Comparison of ENCODE assay signal across 37 cellular contexts in the genomic region with DNA sequence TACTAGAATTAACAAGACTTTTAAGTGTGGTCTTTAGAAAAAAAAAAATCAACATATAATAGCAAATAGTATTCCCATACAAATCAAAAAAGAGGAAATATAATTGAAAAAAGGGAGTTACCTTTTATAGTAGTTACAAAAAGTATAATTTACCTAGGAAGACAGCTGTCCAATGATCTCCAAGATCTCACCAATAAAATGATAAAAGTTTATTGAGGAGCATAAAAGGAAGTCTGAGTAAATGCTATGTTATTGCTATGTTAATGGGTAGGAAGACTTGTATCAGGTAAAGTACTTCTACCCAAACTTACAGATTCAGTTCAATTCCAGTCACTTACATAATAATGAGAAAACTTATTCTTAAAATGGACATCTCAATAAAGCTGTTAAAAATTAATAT.
"Had no signal": no experiment of that assay in that cellular context is flagged by ENCODE, and none has a peak within 500 bp of the region (broad histone marks: within the 10 kb centered on the region; RNA-seq: fewer than 3 reads in every experiment).

No MANE protein-coding gene starts in this region.

- H3K4me3 Mint-ChIP-seq: activated CD4-positive, alpha-beta memory T cell treated with anti-CD3 and anti-CD28 coated beads, Interleukin-2, amount 10 ng/mL, durations not matched to agents 7 days and 5 days; activated CD4-positive, alpha-beta T cell treated with anti-CD3 and anti-CD28 coated beads for 36 hours; activated CD4-positive, alpha-beta T cell treated with anti-CD3 and anti-CD28 coated beads, Interleukin-2, amount 10 ng/mL, durations not matched to agents 7 days and 5 days; activated CD8-positive, alpha-beta memory T cell treated with anti-CD3 and anti-CD28 coated beads, Interleukin-2, amount 10 ng/mL, durations not matched to agents 7 days and 5 days; activated CD8-positive, alpha-beta T cell treated with anti-CD3 and anti-CD28 coated beads, Interleukin-2, amount 10 ng/mL, durations not matched to agents 7 days and 5 days; activated naive CD4-positive, alpha-beta T cell treated with anti-CD3 and anti-CD28 coated beads, Interleukin-2, amount 10 ng/mL, durations not matched to agents 7 days and 5 days; activated naive CD4-positive, alpha-beta T cell treated with anti-CD3 and anti-CD28 coated beads, Interleukin-2, amount 50 U/mL, for 24 hours; activated naive CD8-positive, alpha-beta T cell; activated naive CD8-positive, alpha-beta T cell treated with anti-CD3 and anti-CD28 coated beads, Interleukin-2, amount 10 ng/mL, durations not matched to agents 7 days and 5 days; activated naive CD8-positive, alpha-beta T cell treated with anti-CD3 and anti-CD28 coated beads, Interleukin-2, amount 50 U/mL, for 24 hours; activated T-cell treated with anti-CD3 and anti-CD28 coated beads, Interleukin-2, amount 50 U/mL, for 24 hours; T-helper 1 cell treated with Interleukin-12 subunit alpha and Interleukin-12 subunit beta and Interleukin-4 antibody, amounts not matched to agents 30 μg/mL and 1 μg/mL, for 36 hours; T-helper 2 cell treated with Interferon-gamma antibody and Interleukin-4, amounts not matched to agents 5 μg/mL and 100 μg/mL, for 36 hours; WTC11 had no signal

- FAIRE-seq: astrocyte had no signal

- DNase-seq: activated CD4-positive, alpha-beta memory T cell treated with anti-CD3 and anti-CD28 coated beads, Interleukin-2, amount 10 ng/mL, durations not matched to agents 7 days and 5 days; activated CD4-positive, alpha-beta T cell treated with anti-CD3 and anti-CD28 coated beads for 1 hour; activated CD4-positive, alpha-beta T cell treated with anti-CD3 and anti-CD28 coated beads for 36 hours; activated CD4-positive, alpha-beta T cell treated with anti-CD3 and anti-CD28 coated beads for 48 hours; activated CD4-positive, alpha-beta T cell treated with anti-CD3 and anti-CD28 coated beads, Interleukin-2, amount 10 ng/mL, durations not matched to agents 7 days and 5 days; activated CD4-positive, alpha-beta T cell treated with anti-CD3 and anti-CD28 coated beads, Interleukin-2, amount 50 U/mL, for 48 hours; activated CD4-positive, CD25-positive, alpha-beta regulatory T cell; activated CD8-positive, alpha-beta memory T cell treated with anti-CD3 and anti-CD28 coated beads for 24 hours; activated CD8-positive, alpha-beta memory T cell treated with anti-CD3 and anti-CD28 coated beads, Interleukin-2, amount 10 ng/mL, durations not matched to agents 7 days and 5 days; activated CD8-positive, alpha-beta memory T cell treated with anti-CD3 and anti-CD28 coated beads, Interleukin-2, amount 50 U/mL, for 48 hours; activated CD8-positive, alpha-beta T cell treated with anti-CD3 and anti-CD28 coated beads, Interleukin-2, amount 10 ng/mL, durations not matched to agents 7 days and 5 days; activated effector memory CD4-positive, alpha-beta T cell treated with Interleukin-2 at 50 U/mL for 16 hours; activated gamma-delta T cell; activated naive CD4-positive, alpha-beta T cell treated with anti-CD3 and anti-CD28 coated beads, Interleukin-2, amount 10 ng/mL, durations not matched to agents 7 days and 5 days; activated naive CD4-positive, alpha-beta T cell treated with Interleukin-2 at 50 U/mL for 16 hours; activated naive CD8-positive, alpha-beta T cell treated with anti-CD3 and anti-CD28 coated beads, Interleukin-2, amount 10 ng/mL, durations not matched to agents 7 days and 5 days; activated naive CD8-positive, alpha-beta T cell treated with anti-CD3 and anti-CD28 coated beads, Interleukin-2, amount 50 U/mL, for 24 hours; activated T-cell treated with anti-CD3 and anti-CD28 coated beads, Interleukin-2, amount 50 U/mL, for 24 hours; activated T-cell treated with anti-CD3 and anti-CD28 coated beads, Interleukin-2, amount 50 U/mL, for 48 hours; amniotic stem cell; aorta; body of pancreas; brain microvascular endothelial cell; central memory CD4-positive, alpha-beta T cell; T-helper 1 cell; T-helper 2 cell; T-helper 9 cell; WERI-Rb-1 had no signal

- H3K9me3 Mint-ChIP-seq: activated CD4-positive, alpha-beta memory T cell treated with anti-CD3 and anti-CD28 coated beads, Interleukin-2, amount 10 ng/mL, durations not matched to agents 7 days and 5 days; activated CD4-positive, alpha-beta T cell treated with anti-CD3 and anti-CD28 coated beads, Interleukin-2, amount 10 ng/mL, durations not matched to agents 7 days and 5 days; activated naive CD4-positive, alpha-beta T cell treated with anti-CD3 and anti-CD28 coated beads, Interleukin-2, amount 10 ng/mL, durations not matched to agents 7 days and 5 days; activated naive CD4-positive, alpha-beta T cell treated with anti-CD3 and anti-CD28 coated beads, Interleukin-2, amount 50 U/mL, for 24 hours; activated naive CD8-positive, alpha-beta T cell treated with anti-CD3 and anti-CD28 coated beads, Interleukin-2, amount 10 ng/mL, durations not matched to agents 7 days and 5 days; activated naive CD8-positive, alpha-beta T cell treated with anti-CD3 and anti-CD28 coated beads, Interleukin-2, amount 50 U/mL, for 24 hours; activated T-cell treated with anti-CD3 and anti-CD28 coated beads, Interleukin-2, amount 50 U/mL, for 24 hours; activated T-helper 2 cell treated with anti-CD3 and anti-CD28 coated beads, Interferon-gamma antibody, Interleukin-2, Interleukin-4, amounts not matched to agents 10 μg/mL and 5 μg/mL and 100 μg/mL, durations not matched to agents 14 hours and 24 hours and 36 hours; T-helper 1 cell treated with Interleukin-12 subunit alpha and Interleukin-12 subunit beta and Interleukin-4 antibody, amounts not matched to agents 30 μg/mL and 1 μg/mL, for 36 hours; T-helper 2 cell treated with Interferon-gamma antibody and Interleukin-4, amounts not matched to agents 5 μg/mL and 100 μg/mL, for 36 hours had no signal

- H3K9me3 ChIP-seq: body of pancreas, breast epithelium had no signal

- H3K36me3 ChIP-seq: brain microvascular endothelial cell, breast epithelium had no signal

- H3K27me3 ChIP-seq: body of pancreas, brain microvascular endothelial cell, breast epithelium had no signal

- H3K27ac Mint-ChIP-seq: activated CD4-positive, alpha-beta memory T cell treated with anti-CD3 and anti-CD28 coated beads, Interleukin-2, amount 10 ng/mL, durations not matched to agents 7 days and 5 days; activated CD4-positive, alpha-beta T cell treated with anti-CD3 and anti-CD28 coated beads for 36 hours; activated CD4-positive, alpha-beta T cell treated with anti-CD3 and anti-CD28 coated beads, Interleukin-2, amount 10 ng/mL, durations not matched to agents 7 days and 5 days; activated CD8-positive, alpha-beta memory T cell treated with anti-CD3 and anti-CD28 coated beads, Interleukin-2, amount 10 ng/mL, durations not matched to agents 7 days and 5 days; activated CD8-positive, alpha-beta T cell treated with anti-CD3 and anti-CD28 coated beads, Interleukin-2, amount 10 ng/mL, durations not matched to agents 7 days and 5 days; activated naive CD4-positive, alpha-beta T cell treated with anti-CD3 and anti-CD28 coated beads, Interleukin-2, amount 10 ng/mL, durations not matched to agents 7 days and 5 days; activated naive CD4-positive, alpha-beta T cell treated with anti-CD3 and anti-CD28 coated beads, Interleukin-2, amount 50 U/mL, for 24 hours; activated naive CD8-positive, alpha-beta T cell; activated naive CD8-positive, alpha-beta T cell treated with anti-CD3 and anti-CD28 coated beads, Interleukin-2, amount 10 ng/mL, durations not matched to agents 7 days and 5 days; activated naive CD8-positive, alpha-beta T cell treated with anti-CD3 and anti-CD28 coated beads, Interleukin-2, amount 50 U/mL, for 24 hours; activated T-cell treated with anti-CD3 and anti-CD28 coated beads, Interleukin-2, amount 50 U/mL, for 24 hours; activated T-helper 2 cell treated with anti-CD3 and anti-CD28 coated beads, Interferon-gamma antibody, Interleukin-2, Interleukin-4, amounts not matched to agents 10 μg/mL and 5 μg/mL and 100 μg/mL, durations not matched to agents 14 hours and 24 hours and 36 hours; T-helper 2 cell treated with Interferon-gamma antibody and Interleukin-4, amounts not matched to agents 5 μg/mL and 100 μg/mL, for 36 hours; WTC11 had no signal

- H3K4me3 ChIP-seq: body of pancreas, breast epithelium had no signal

- H3K36me3 Mint-ChIP-seq: activated CD8-positive, alpha-beta memory T cell treated with anti-CD3 and anti-CD28 coated beads, Interleukin-2, amount 10 ng/mL, durations not matched to agents 7 days and 5 days; activated naive CD4-positive, alpha-beta T cell treated with anti-CD3 and anti-CD28 coated beads, Interleukin-2, amount 10 ng/mL, durations not matched to agents 7 days and 5 days; activated naive CD4-positive, alpha-beta T cell treated with anti-CD3 and anti-CD28 coated beads, Interleukin-2, amount 50 U/mL, for 24 hours; activated naive CD8-positive, alpha-beta T cell; activated naive CD8-positive, alpha-beta T cell treated with anti-CD3 and anti-CD28 coated beads, Interleukin-2, amount 10 ng/mL, durations not matched to agents 7 days and 5 days had no signal

- H3K4me1 ChIP-seq: body of pancreas, breast epithelium had no signal

- ATAC-seq: activated CD4-positive, alpha-beta T cell treated with anti-CD3 and anti-CD28 coated beads for 36 hours; activated CD4-positive, CD25-positive, alpha-beta regulatory T cell treated with anti-CD3 and anti-CD28 coated beads, Interleukin-2, amount 50 U/mL, for 24 hours; activated CD8-positive, alpha-beta memory T cell treated with anti-CD3 and anti-CD28 coated beads, Interleukin-2, amount 10 ng/mL, durations not matched to agents 7 days and 5 days; activated CD8-positive, alpha-beta T cell treated with anti-CD3 and anti-CD28 coated beads, Interleukin-2, amount 10 ng/mL, durations not matched to agents 7 days and 5 days; activated naive CD8-positive, alpha-beta T cell treated with anti-CD3 and anti-CD28 coated beads, Interleukin-2, amount 50 U/mL, for 24 hours; body of pancreas; WTC11 had no signal

- H3K27ac ChIP-seq: body of pancreas, brain microvascular endothelial cell, breast epithelium, WERI-Rb-1 had no signal

- H3K27me3 Mint-ChIP-seq: activated CD4-positive, alpha-beta memory T cell treated with anti-CD3 and anti-CD28 coated beads, Interleukin-2, amount 10 ng/mL, durations not matched to agents 7 days and 5 days; activated CD4-positive, alpha-beta T cell treated with anti-CD3 and anti-CD28 coated beads for 36 hours; activated naive CD4-positive, alpha-beta T cell treated with anti-CD3 and anti-CD28 coated beads, Interleukin-2, amount 50 U/mL, for 24 hours; activated naive CD8-positive, alpha-beta T cell; activated naive CD8-positive, alpha-beta T cell treated with anti-CD3 and anti-CD28 coated beads, Interleukin-2, amount 50 U/mL, for 24 hours; activated T-cell treated with anti-CD3 and anti-CD28 coated beads, Interleukin-2, amount 50 U/mL, for 24 hours had no signal

- H3K4me1 Mint-ChIP-seq: activated CD4-positive, alpha-beta T cell treated with anti-CD3 and anti-CD28 coated beads for 36 hours; activated CD4-positive, alpha-beta T cell treated with anti-CD3 and anti-CD28 coated beads, Interleukin-2, amount 10 ng/mL, durations not matched to agents 7 days and 5 days; activated naive CD4-positive, alpha-beta T cell treated with anti-CD3 and anti-CD28 coated beads, Interleukin-2, amount 10 ng/mL, durations not matched to agents 7 days and 5 days; activated naive CD4-positive, alpha-beta T cell treated with anti-CD3 and anti-CD28 coated beads, Interleukin-2, amount 50 U/mL, for 24 hours; activated naive CD8-positive, alpha-beta T cell treated with anti-CD3 and anti-CD28 coated beads, Interleukin-2, amount 10 ng/mL, durations not matched to agents 7 days and 5 days; activated naive CD8-positive, alpha-beta T cell treated with anti-CD3 and anti-CD28 coated beads, Interleukin-2, amount 50 U/mL, for 24 hours had no signal
